ENCODE assay signal across 1 cellular context in genomic region chr9:96566401-96567202, GRCh38.
A peak's percentile ranks its signal among the peaks of the same experiment; 100 is the strongest.
TF ChIP-seq lines count a peak whose summit lies in the region.

No MANE protein-coding gene starts in this region.

TF ChIP-seq in K562, 482 proteins besides CTCF, POLR2A, EP300 and RAD21 (continued from another document and continues in another):
- TF ChIP-seq THAP12 (CRISPR knock-in tag; IDR thresholded peaks at IDR 0.05) (no peak), FOXP1 (CRISPR knock-in tag; IDR thresholded peaks at IDR 0.05) (no peak), SETDB1 (IDR thresholded peaks at IDR 0.05; ENCODE audit: low read length) (no peak), ZNF609 (CRISPR knock-in tag; IDR thresholded peaks at IDR 0.05; ENCODE audit: borderline replicate concordance) (no peak), HNRNPUL1 (IDR thresholded peaks at IDR 0.05; ENCODE audit: low read length) (no peak), NR4A1 (CRISPR knock-in tag; IDR thresholded peaks at IDR 0.05) (no peak), NR4A1 (tag; IDR thresholded peaks at IDR 0.05) (no peak), BRF2 (IDR thresholded peaks at IDR 0.05; ENCODE audit: borderline replicate concordance, insufficient read depth, insufficient read length) (no peak), SUPT5H (IDR thresholded peaks at IDR 0.05) (peak; percentile 49; the same call in 1 of the 2 replicates), IRF1 (CRISPR knock-in tag; IDR thresholded peaks at IDR 0.05; ENCODE audit: borderline replicate concordance) (no peak), RBM34 (IDR thresholded peaks at IDR 0.05; ENCODE audit: borderline replicate concordance, insufficient read depth, low read length) (no peak), TRIM24 (IDR thresholded peaks at IDR 0.05) (no peak), POLR2AphosphoS5 (IDR thresholded peaks at IDR 0.05; ENCODE audit: control insufficient read depth, insufficient read depth, low read depth, low read length) (no peak), BRD4 (IDR thresholded peaks at IDR 0.05) (no peak), RB1 (IDR thresholded peaks at IDR 0.05; ENCODE audit: low read depth) (no peak), ZNF699 (CRISPR knock-in tag; IDR thresholded peaks at IDR 0.05; ENCODE audit: insufficient replicate concordance) (no peak), KLF13 (tag; IDR thresholded peaks at IDR 0.05; ENCODE audit: borderline replicate concordance, low read depth) (peak; percentile 85; the same call in 1 of the 2 replicates), ARID3B (CRISPR knock-in tag; IDR thresholded peaks at IDR 0.05; ENCODE audit: borderline replicate concordance) (no peak), ZNF449 (CRISPR knock-in tag; IDR thresholded peaks at IDR 0.05) (no peak), ATF3 (IDR thresholded peaks at IDR 0.05) (no peak), ATF3 (CRISPR knock-in tag; conservative IDR thresholded peaks at IDR 0.05) (no peak), ZEB2 (IDR thresholded peaks at IDR 0.05) (no peak), RREB1 (CRISPR knock-in tag; IDR thresholded peaks at IDR 0.05) (no peak), PBX2 (CRISPR knock-in tag; IDR thresholded peaks at IDR 0.05; ENCODE audit: low read depth) (no peak), PBX2 (tag; conservative IDR thresholded peaks at IDR 0.05; ENCODE audit: low read depth) (no peak), SOX6 (IDR thresholded peaks at IDR 0.05) (no peak), ZNF76 (CRISPR knock-in tag; IDR thresholded peaks at IDR 0.05; ENCODE audit: borderline replicate concordance) (no peak), LEF1 (IDR thresholded peaks at IDR 0.05) (no peak), MLLT1 (IDR thresholded peaks at IDR 0.05) (peak in 1 of 2 experiments; percentile 72; a peak in 1 of 4 replicates), NFE2 (IDR thresholded peaks at IDR 0.05; ENCODE audit: low read depth) (no peak), MLX (CRISPR knock-in tag; conservative IDR thresholded peaks at IDR 0.05) (no peak)
